Comparison of ENCODE assay signal across 1 cellular context in genomic region chr6:30037182-30037788, GRCh38.
TF ChIP-seq lines count a peak whose summit lies in the region.

No MANE protein-coding gene starts in this region.

TF ChIP-seq in IMR-90, 13 proteins besides CTCF, POLR2A, EP300 and RAD21 (continued from another document):
- TF ChIP-seq USF2 (IDR thresholded peaks at IDR 0.05; ENCODE audit: low read depth, low read length) (no peak), CHD1 (IDR thresholded peaks at IDR 0.05; ENCODE audit: low read depth, low read length) (no peak), NFE2L2 (IDR thresholded peaks at IDR 0.05; ENCODE audit: low read depth, low read length) (no peak)
TF ChIP-seq in IMR-90: peak in this region for 0.
